8 cellular contexts compared by ENCODE assay signal in genomic region chr19:1409204-1410005, GRCh38. TPM values are rescaled to one million over a fixed set of nuclear protein-coding genes. Genes with fewer than 3 reads are reported as not detected.
DNase-seq lines count a peak whose midpoint lies in the region; ATAC-seq and TF ChIP-seq lines count a peak whose summit lies in the region.

No MANE protein-coding gene starts in this region.

- peak overlapping the region; percentile 76 for H3K4me2 ChIP-seq in KMS-11

- peaks cover 36% of the 10 kb centered on the region for H3K4me1 ChIP-seq in KMS-11 (ENCODE audit: low read depth, poor library complexity, severe bottlenecking)
- H3K4me1 ChIP-seq in naive thymus-derived CD4-positive, alpha-beta T cell (ENCODE audit: control insufficient read depth in 2 of 2, insufficient read depth in 2 of 2, low read length in 2 of 2), result peaks cover 40 to 48% of the 10 kb centered on the region in 2 donors

- no peaks in the 10 kb centered on the region for H3K27me3 ChIP-seq in KMS-11 (ENCODE audit: insufficient read depth, low read depth)
- no peaks in the 10 kb centered on the region for H3K27me3 ChIP-seq in naive thymus-derived CD4-positive, alpha-beta T cell (ENCODE audit: control insufficient read depth in 2 of 2, insufficient read depth in 2 of 2, low read length in 2 of 2)

- TF ChIP-seq CTCF in AG04449 (IDR thresholded peaks at IDR 0.05; ENCODE audit: insufficient read depth, low read length, missing control alignments) (no peak), KMS-11 (conservative IDR thresholded peaks at IDR 0.05; ENCODE audit: low read depth, low read length) (no peak)

- H2AFZ ChIP-seq in KMS-11 (ENCODE audit: low read depth), result no peak overlapping the region

- H3K27me3 Mint-ChIP-seq in naive thymus-derived CD4-positive, alpha-beta T cell, result no peaks in the 10 kb centered on the region

- H3K4me1 Mint-ChIP-seq in naive thymus-derived CD4-positive, alpha-beta T cell, result peaks cover 34 to 63% (median 53%) of the 10 kb centered on the region in 7 donors

- H3K27ac ChIP-seq in KMS-11 (peak overlapping the region; percentile 91; the same call in 1 of the 2 replicates), cingulate gyrus (ENCODE audit: low read depth, low read length) (peak overlapping the region; percentile 79)
- H3K27ac ChIP-seq in naive thymus-derived CD4-positive, alpha-beta T cell (ENCODE audit: low read depth, low read length), result peak overlapping the region; percentile 98

- no peaks in the 10 kb centered on the region for H3K36me3 ChIP-seq in KMS-11 (ENCODE audit: insufficient read depth)
- H3K36me3 ChIP-seq in naive thymus-derived CD4-positive, alpha-beta T cell (ENCODE audit: control insufficient read depth in 2 of 3, insufficient read depth in 3 of 3, low read length in 3 of 3), result peaks cover 0 to 43% (median 8%) of the 10 kb centered on the region in 3 experiments

- H3K36me3 Mint-ChIP-seq in naive thymus-derived CD4-positive, alpha-beta T cell, result peaks cover 0 to 7% (median 3%) of the 10 kb centered on the region in 5 donors

- peaks cover 50% of the 10 kb centered on the region for H4K20me1 ChIP-seq in KMS-11 (ENCODE audit: insufficient read depth)

- H3K9ac ChIP-seq in KMS-11, result peak overlapping the region; percentile 99; the same call in 1 of the 2 replicates

- H3K9me3 Mint-ChIP-seq in naive thymus-derived CD4-positive, alpha-beta T cell, result peaks cover 0 to 1% (median 0%) of the 10 kb centered on the region in 11 donors

- H3K27ac Mint-ChIP-seq in naive thymus-derived CD4-positive, alpha-beta T cell, result peak overlapping the region; percentile 87 to 96 (median 93)

- intact Hi-C loops in naive thymus-derived CD4-positive, alpha-beta T cell (cut with micrococcal nuclease), result loop anchor here (5.0 to 10.0 kb wide), 5 partner anchors 165 to 1493 kb away; partner anchors contain the start of genes ATP5F1D (in 1 of the 2), CNN2 (in 1 of the 2), MIDN (in 1 of the 2) and RNF126 (in 1 of the 2)

- no peak for DNase-seq in AG04449 (ENCODE audit: low read depth, low spot score)
- no peak for DNase-seq in naive thymus-derived CD4-positive, alpha-beta T cell
- DNase-seq in SW 1271 (lab: John Stamatoyannopoulos, UW), result no peak

- CTCF ChIA-PET in AG04449 (lab: Yijun Ruan, JAX), result interaction anchor here (0.9 to 2.4 kb wide), 2 partner anchors 28 to 56 kb away, joined by 3 to 7 read pairs; no protein-coding TSS in a partner anchor
- CTCF ChIA-PET in naive thymus-derived CD4-positive, alpha-beta T cell (lab: Charles Lee), result interaction anchor here (1.2 kb wide), 1 partner anchor 10 kb away, joined by 3 read pairs; no protein-coding TSS in a partner anchor

- H3K79me2 ChIP-seq in KMS-11 (ENCODE audit: insufficient read depth, low read depth), result peaks cover 66% of the 10 kb centered on the region

- POLR2A ChIA-PET in AG04449 (lab: Yijun Ruan, JAX), result no interaction called here
- POLR2A ChIA-PET in naive thymus-derived CD4-positive, alpha-beta T cell (lab: Charles Lee), result interaction anchor here (0.6 to 1.9 kb wide), 9 partner anchors 9 to 154 kb away, joined by 3 to 11 read pairs (median 3); partner anchors contain the start of genes CIRBP and REEP6

- H3K9me3 ChIP-seq in naive thymus-derived CD4-positive, alpha-beta T cell (ENCODE audit: control insufficient read depth in 2 of 3, low read length in 3 of 3), result no peaks in the 10 kb centered on the region

- no peak for ATAC-seq in naive thymus-derived CD4-positive, alpha-beta T cell
- ATAC-seq in HG02642 (IDR thresholded peaks at IDR 0.05; ENCODE audit: poor library complexity, unreplicated experiment), result no peak
- ATAC-seq in GM18907 (IDR thresholded peaks at IDR 0.05; ENCODE audit: unreplicated experiment), result no peak
- ATAC-seq in GM21367 (IDR thresholded peaks at IDR 0.05; ENCODE audit: unreplicated experiment), result no peak

- H3K4me3 ChIP-seq in AG04449 (ENCODE audit: low read depth, low read length) (peak overlapping the region; percentile 72), KMS-11 (IDR thresholded peaks at IDR 0.05; ENCODE audit: insufficient read depth, low read depth, low read length) (peak overlapping the region; percentile 37)
- peak overlapping the region; percentile 83 for H3K4me3 ChIP-seq in naive thymus-derived CD4-positive, alpha-beta T cell (ENCODE audit: low read length)

- peak overlapping the region; percentile 92 to 96 (median 94) for H3K4me3 Mint-ChIP-seq in naive thymus-derived CD4-positive, alpha-beta T cell

RNA-seq across cellular contexts. Expression of gene DAZAP1, which starts 2.0 kb away (rescaled TPM):
- 100 to 1,000 TPM; 129 to 227 (median 144) TPM for total RNA-seq in naive thymus-derived CD4-positive, alpha-beta T cell
- 1 to 10 TPM; 5.0 to 5.7 TPM for polyA plus RNA-seq in naive thymus-derived CD4-positive, alpha-beta T cell

RNA-seq across cellular contexts. Expression of gene GAMT, which starts 8.1 kb away (rescaled TPM):
- 10 to 100 TPM; 10.9 to 24.2 (median 17.5) TPM for total RNA-seq in naive thymus-derived CD4-positive, alpha-beta T cell
- 10 to 100 TPM; 29.3 to 32.3 TPM for polyA plus RNA-seq in naive thymus-derived CD4-positive, alpha-beta T cell

RNA-seq across cellular contexts. Expression of gene NDUFS7, which starts 25.7 kb away (rescaled TPM):
- 100 to 1,000 TPM in 1 of 5 experiments, 10 to 100 TPM in 4; 48.4 to 101 (median 68.0) TPM for total RNA-seq in naive thymus-derived CD4-positive, alpha-beta T cell
- 100 to 1,000 TPM; 182 to 232 TPM for polyA plus RNA-seq in naive thymus-derived CD4-positive, alpha-beta T cell

RNA-seq across cellular contexts. Expression of gene RPS15, which starts 28.8 kb away (rescaled TPM):
- total RNA-seq in naive thymus-derived CD4-positive, alpha-beta T cell, result 1,000 to 10,000 TPM; 1,300 to 2,097 (median 2,012) TPM
- 1,000 to 10,000 TPM; 3,657 to 3,761 TPM for polyA plus RNA-seq in naive thymus-derived CD4-positive, alpha-beta T cell

RNA-seq across cellular contexts. Expression of gene APC2, which starts 40.5 kb away (rescaled TPM):
- under 1 TPM; 0.05 to 0.24 (median 0.10) TPM for total RNA-seq in naive thymus-derived CD4-positive, alpha-beta T cell
- polyA plus RNA-seq in naive thymus-derived CD4-positive, alpha-beta T cell, result under 1 TPM; 0.01 to 0.05 TPM
